1 cellular context compared by ENCODE assay signal in the genomic region with DNA sequence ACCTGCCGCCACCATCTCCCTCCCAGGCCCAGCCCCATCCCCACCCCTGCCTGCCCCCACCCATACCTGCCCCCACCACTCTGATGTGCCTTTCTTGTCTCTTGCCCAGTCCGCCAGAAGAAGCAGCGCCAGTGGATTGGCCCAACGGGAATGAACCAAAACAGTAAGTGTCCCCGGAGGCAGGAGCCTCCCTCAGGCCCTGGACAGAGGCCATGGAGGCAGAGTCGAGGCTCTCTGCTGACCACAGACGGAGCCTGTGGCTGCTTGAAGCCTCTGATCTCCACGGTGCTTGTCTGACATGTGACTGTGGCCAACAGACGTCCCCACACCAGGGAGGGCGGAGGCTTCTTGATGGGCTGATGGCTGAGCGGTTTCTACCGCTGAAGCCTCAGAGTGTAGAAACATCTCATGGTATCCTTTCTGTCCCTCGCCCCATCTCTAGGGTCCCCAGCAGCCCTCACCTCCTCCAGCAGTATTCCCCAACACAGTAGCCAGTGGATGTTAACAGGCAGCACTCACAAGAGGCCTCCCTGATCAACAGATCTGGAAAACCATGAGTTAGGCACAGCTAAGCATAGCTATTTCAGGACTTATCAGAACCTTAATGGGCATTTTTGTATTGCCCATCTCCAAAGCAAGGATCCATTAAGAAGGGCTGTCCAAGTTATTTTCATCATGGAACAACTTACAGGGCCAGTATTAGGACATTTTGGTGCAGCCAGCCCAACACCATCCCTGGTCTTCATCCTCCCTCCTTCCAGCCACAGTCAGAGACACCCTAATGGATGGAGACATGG.
TF ChIP-seq lines count a peak whose summit lies in the region.

No MANE protein-coding gene starts in this region.

TF ChIP-seq in H1, 55 proteins besides CTCF, POLR2A, EP300 and RAD21:
- TF ChIP-seq MAFK (IDR thresholded peaks at IDR 0.05; ENCODE audit: low read depth, low read length) (no peak), NRF1 (IDR thresholded peaks at IDR 0.05; ENCODE audit: low read depth, low read length) (no peak), SAP30 (IDR thresholded peaks at IDR 0.05; ENCODE audit: insufficient read depth, insufficient replicate concordance, low read length) (no peak), RXRA (IDR thresholded peaks at IDR 0.05; ENCODE audit: insufficient read depth, low read depth, low read length) (no peak), TBP (IDR thresholded peaks at IDR 0.05; ENCODE audit: low read depth, low read length) (no peak), ZNF274 (IDR thresholded peaks at IDR 0.05; ENCODE audit: borderline replicate concordance, extremely low read depth, low read length) (no peak), NANOG (IDR thresholded peaks at IDR 0.05; ENCODE audit: insufficient read depth, low read depth, low read length, poor library complexity, severe bottlenecking) (no peak), BCL11A (IDR thresholded peaks at IDR 0.05; ENCODE audit: low read depth in 2 of 2, low read length in 2 of 2) (no peak), SIN3A (conservative IDR thresholded peaks at IDR 0.05 in 1 of 2, IDR thresholded peaks at IDR 0.05 in 1 of 2; ENCODE audit: low read depth in 1 of 2, low read length in 2 of 2) (no peak), CBX5 (IDR thresholded peaks at IDR 0.05; ENCODE audit: low read depth, low read length) (no peak), SIRT6 (IDR thresholded peaks at IDR 0.05; ENCODE audit: low read length) (no peak), TAF1 (IDR thresholded peaks at IDR 0.05; ENCODE audit: low read depth, low read length) (no peak), SP4 (IDR thresholded peaks at IDR 0.05; ENCODE audit: low read length) (no peak), CHD2 (IDR thresholded peaks at IDR 0.05; ENCODE audit: low read length) (no peak), PHF8 (conservative IDR thresholded peaks at IDR 0.05; ENCODE audit: low read depth, low read length) (no peak)
